ENCODE assay signal across 19 cellular contexts in genomic region chr6:101294051-101294638, GRCh38.
"Had no signal": no experiment of that assay in that cellular context is flagged by ENCODE, and none has a peak within 500 bp of the region (broad histone marks: within the 10 kb centered on the region; RNA-seq: fewer than 3 reads in every experiment).

No MANE protein-coding gene starts in this region.

- H3K27ac ChIP-seq: body of pancreas, esophagus muscularis mucosa, parathyroid adenoma, psoas muscle, right atrium auricular region, spleen, tibial nerve had no signal

- H3K9ac ChIP-seq: parathyroid adenoma had no signal

- H2AFZ ChIP-seq: parathyroid adenoma had no signal

- H3K9me3 ChIP-seq: esophagus muscularis mucosa, psoas muscle, right atrium auricular region, tibial nerve had no signal

- H3K4me3 ChIP-seq: body of pancreas, esophagus muscularis mucosa, psoas muscle, right atrium auricular region, spleen, tibial nerve had no signal

- DNase-seq: activated CD4-positive, alpha-beta T cell treated with anti-CD3 and anti-CD28 coated beads for 4 hours; activated CD4-positive, alpha-beta T cell treated with anti-CD3 and anti-CD28 coated beads, Interleukin-2, amount 50 U/mL, for 4 hours; activated naive CD4-positive, alpha-beta T cell; activated T-cell treated with anti-CD3 and anti-CD28 coated beads for 4 hours; activated T-cell treated with anti-CD3 and anti-CD28 coated beads, Interleukin-2, amount 50 U/mL, for 72 hours; body of pancreas; caudate nucleus; cortex of kidney; endodermal cell; left cardiac atrium; naive thymus-derived CD4-positive, alpha-beta T cell; nucleus accumbens; spleen; stimulated activated naive CD4-positive, alpha-beta T cell treated with Interleukin-2 at 50 U/mL for 16 hours had no signal

- H3K27me3 ChIP-seq: body of pancreas, esophagus muscularis mucosa, right atrium auricular region, spleen, tibial nerve had no signal

- H3K4me1 ChIP-seq: body of pancreas, esophagus muscularis mucosa, parathyroid adenoma, psoas muscle, right atrium auricular region, spleen had no signal

- H3K79me2 ChIP-seq: parathyroid adenoma had no signal

- H3K36me3 ChIP-seq: esophagus muscularis mucosa, right atrium auricular region, spleen, tibial nerve had no signal
